34 cellular contexts compared by ENCODE assay signal in the genomic region with DNA sequence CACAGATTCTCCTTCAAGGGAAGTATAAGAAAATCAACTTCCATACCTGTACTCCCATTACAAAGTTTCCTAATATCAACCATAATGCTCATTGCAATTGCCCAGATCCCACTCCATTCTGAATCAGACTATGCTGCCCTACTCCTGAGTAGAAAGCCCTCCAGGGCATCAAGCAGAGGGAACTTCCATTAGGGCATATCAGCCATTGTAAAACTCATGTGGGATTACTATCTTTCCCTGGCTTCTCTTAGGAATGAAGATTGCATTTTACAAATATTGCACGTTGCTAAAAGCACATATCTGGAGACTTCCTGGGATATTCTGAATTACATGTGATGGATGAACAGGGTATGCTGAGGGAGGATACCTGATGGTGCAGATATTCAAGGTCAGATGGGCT.
"Had no signal": no experiment of that assay in that cellular context is flagged by ENCODE, and none has a peak within 500 bp of the region (broad histone marks: within the 10 kb centered on the region; RNA-seq: fewer than 3 reads in every experiment).

No MANE protein-coding gene starts in this region.

- H3K4me1 ChIP-seq: adrenal gland, ascending aorta, body of pancreas, breast epithelium had no signal

- ATAC-seq: activated naive CD4-positive, alpha-beta T cell treated with anti-CD3 and anti-CD28 coated beads, Interleukin-2, amount 50 U/mL, for 72 hours; activated naive CD8-positive, alpha-beta T cell treated with anti-CD3 and anti-CD28 coated beads, Interleukin-2, amount 50 U/mL, for 24 hours; activated T-cell treated with anti-CD3 and anti-CD28 coated beads, Interleukin-2, amount 50 U/mL, for 4 hours; activated T-cell treated with anti-CD3 and anti-CD28 coated beads, Interleukin-2, amount 50 U/mL, for 72 hours; activated T-helper 17 cell treated with anti-CD3 and anti-CD28 coated beads, Interleukin-2, amount 50 U/mL, for 72 hours; body of pancreas had no signal

- DNase-seq: activated effector memory CD4-positive, alpha-beta T cell treated with anti-CD3 and anti-CD28 coated beads, Interleukin-2, amount 50 U/mL, for 16 hours; activated effector memory CD4-positive, alpha-beta T cell treated with Interleukin-2 at 50 U/mL for 16 hours; activated gamma-delta T cell; activated gamma-delta T cell treated with Interleukin-2 at 50 U/mL for 16 hours; activated naive CD4-positive, alpha-beta T cell; activated naive CD4-positive, alpha-beta T cell treated with anti-CD3 and anti-CD28 coated beads for 36 hours; activated naive CD4-positive, alpha-beta T cell treated with anti-CD3 and anti-CD28 coated beads, Interleukin-2, amount 10 ng/mL, durations not matched to agents 7 days and 5 days; activated naive CD4-positive, alpha-beta T cell treated with anti-CD3 and anti-CD28 coated beads, Interleukin-2, amount 50 U/mL, for 16 hours; activated naive CD4-positive, alpha-beta T cell treated with Interleukin-2 at 50 U/mL for 16 hours; activated naive CD8-positive, alpha-beta T cell treated with anti-CD3 and anti-CD28 coated beads for 36 hours; activated naive CD8-positive, alpha-beta T cell treated with anti-CD3 and anti-CD28 coated beads, Interleukin-2, amount 10 ng/mL, durations not matched to agents 7 days and 5 days; activated naive CD8-positive, alpha-beta T cell treated with anti-CD3 and anti-CD28 coated beads, Interleukin-2, amount 50 U/mL, for 24 hours; activated T-cell treated with anti-CD3 and anti-CD28 coated beads, Interleukin-2, amount 50 U/mL, for 1 hour; activated T-cell treated with anti-CD3 and anti-CD28 coated beads, Interleukin-2, amount 50 U/mL, for 24 hours; activated T-cell treated with anti-CD3 and anti-CD28 coated beads, Interleukin-2, amount 50 U/mL, for 4 hours; activated T-cell treated with anti-CD3 and anti-CD28 coated beads, Interleukin-2, amount 50 U/mL, for 48 hours; activated T-cell treated with anti-CD3 and anti-CD28 coated beads, Interleukin-2, amount 50 U/mL, for 72 hours; adrenal gland; amniotic stem cell; amygdala; anterior cingulate cortex; aorta; body of pancreas; brain microvascular endothelial cell; caudate nucleus; central memory CD4-positive, alpha-beta T cell; cerebellar nuclear complex had no signal

- H3K27ac ChIP-seq: adrenal gland, ascending aorta, body of pancreas, brain microvascular endothelial cell, breast epithelium, cardiac muscle cell had no signal

- H3K27me3 ChIP-seq: ascending aorta, body of pancreas, brain microvascular endothelial cell had no signal

- FAIRE-seq: astrocyte, bronchial epithelial cell had no signal

- H3K36me3 ChIP-seq: adrenal gland, ascending aorta, brain microvascular endothelial cell, breast epithelium, cardiac muscle cell had no signal

- H3K4me3 ChIP-seq: adrenal gland, ascending aorta, body of pancreas, breast epithelium, cardiac muscle cell had no signal

- H3K9me3 ChIP-seq: adrenal gland, ascending aorta, body of pancreas, breast epithelium had no signal
